Comparison of ENCODE assay signal across 18 cellular contexts in the genomic region with DNA sequence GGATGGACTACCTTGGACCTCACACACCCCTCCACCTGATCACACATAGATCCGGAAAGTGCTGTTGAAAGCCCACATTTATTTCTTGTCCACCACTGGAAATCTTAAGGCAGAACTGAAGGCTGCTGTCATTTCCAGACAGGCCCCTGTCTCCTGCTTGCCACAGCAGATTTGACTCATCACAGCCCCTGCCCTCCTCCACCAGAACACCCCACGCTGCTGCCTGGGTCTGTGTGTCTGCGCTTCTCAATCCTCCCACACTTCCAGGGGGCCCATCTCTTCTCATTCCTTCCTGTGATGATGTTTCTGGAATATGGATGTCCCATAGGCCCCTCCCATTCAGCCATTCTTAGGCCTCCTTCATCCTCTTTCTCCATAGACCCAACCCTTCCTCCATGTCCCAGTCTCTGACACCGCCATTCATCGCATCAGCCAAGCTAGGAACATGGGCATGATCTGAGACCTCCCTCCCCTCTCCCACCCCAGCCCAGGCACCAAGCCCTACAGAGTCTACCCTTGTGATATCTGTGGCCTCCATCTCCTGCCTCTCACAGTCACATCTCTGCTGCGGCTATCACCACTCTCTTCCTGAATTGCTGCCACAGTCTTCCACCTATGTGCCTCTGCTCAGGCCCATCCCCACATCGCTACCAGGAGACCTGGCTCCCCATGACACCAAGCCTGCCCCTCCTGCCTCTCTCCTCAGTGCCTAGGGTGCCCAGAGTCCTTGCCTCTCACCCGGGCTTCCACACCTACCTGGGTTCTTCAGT.
"Had no signal": no experiment of that assay in that cellular context is flagged by ENCODE, and none has a peak within 500 bp of the region (broad histone marks: within the 10 kb centered on the region; RNA-seq: fewer than 3 reads in every experiment).

No MANE protein-coding gene starts in this region.

- H3K9me2 ChIP-seq: SK-N-SH had no signal

- H3K27me3 ChIP-seq: ascending aorta, gastroesophageal sphincter, hepatocyte, sigmoid colon, uterus had no signal

- H3K79me2 ChIP-seq: hepatocyte had no signal

- H3K4me2 ChIP-seq: hepatocyte, SK-N-SH had no signal

- H3K36me3 ChIP-seq: ascending aorta, cardiac muscle cell, gastroesophageal sphincter, lower lobe of right lung, sigmoid colon, uterus had no signal

- H3K27me3 Mint-ChIP-seq: activated B cell treated with CpG ODN at 0.5 μM for 24 hours; naive thymus-derived CD8-positive, alpha-beta T cell; T-helper 17 cell had no signal

- H3K27ac ChIP-seq: ascending aorta, cardiac muscle cell, gastroesophageal sphincter, hepatocyte, lower lobe of right lung, sigmoid colon, uterus had no signal

- H2AFZ ChIP-seq: hepatocyte had no signal

- H3K4me3 Mint-ChIP-seq: activated B cell treated with CpG ODN at 0.5 μM for 24 hours; activated CD8-positive, alpha-beta memory T cell treated with anti-CD3 and anti-CD28 coated beads, Interleukin-2, amount 10 ng/mL, durations not matched to agents 7 days and 5 days; activated naive CD8-positive, alpha-beta T cell treated with anti-CD3 and anti-CD28 coated beads, Interleukin-2, amount 10 ng/mL, durations not matched to agents 7 days and 5 days; activated T-cell treated with anti-CD3 and anti-CD28 coated beads, Interleukin-2, amount 50 U/mL, for 4 hours; naive thymus-derived CD8-positive, alpha-beta T cell; T-helper 17 cell had no signal

- H3K27ac Mint-ChIP-seq: activated B cell treated with CpG ODN at 0.5 μM for 24 hours; activated CD8-positive, alpha-beta memory T cell treated with anti-CD3 and anti-CD28 coated beads, Interleukin-2, amount 10 ng/mL, durations not matched to agents 7 days and 5 days; activated naive CD8-positive, alpha-beta T cell treated with anti-CD3 and anti-CD28 coated beads, Interleukin-2, amount 10 ng/mL, durations not matched to agents 7 days and 5 days; naive thymus-derived CD8-positive, alpha-beta T cell; T-helper 17 cell had no signal

- H3K36me3 Mint-ChIP-seq: activated CD8-positive, alpha-beta memory T cell treated with anti-CD3 and anti-CD28 coated beads, Interleukin-2, amount 10 ng/mL, durations not matched to agents 7 days and 5 days had no signal

- ATAC-seq: activated CD8-positive, alpha-beta memory T cell treated with anti-CD3 and anti-CD28 coated beads, Interleukin-2, amount 10 ng/mL, durations not matched to agents 7 days and 5 days; activated T-cell treated with anti-CD3 and anti-CD28 coated beads, Interleukin-2, amount 50 U/mL, for 4 hours; gastroesophageal sphincter; lower lobe of right lung; naive thymus-derived CD8-positive, alpha-beta T cell; T-helper 17 cell had no signal

- H3K4me3 ChIP-seq: ascending aorta, cardiac muscle cell, gastroesophageal sphincter, hepatocyte, lower lobe of right lung, sigmoid colon, uterus had no signal

- H3K9me3 ChIP-seq: ascending aorta, gastroesophageal sphincter, lower lobe of right lung, sigmoid colon, SK-N-SH, uterus had no signal

- H3K9ac ChIP-seq: SK-N-SH had no signal

- H3K9me3 Mint-ChIP-seq: activated B cell treated with CpG ODN at 0.5 μM for 24 hours; activated naive CD8-positive, alpha-beta T cell treated with anti-CD3 and anti-CD28 coated beads, Interleukin-2, amount 10 ng/mL, durations not matched to agents 7 days and 5 days; activated T-cell treated with anti-CD3 and anti-CD28 coated beads, Interleukin-2, amount 50 U/mL, for 4 hours; naive thymus-derived CD8-positive, alpha-beta T cell had no signal

- DNase-seq: activated B cell treated with CpG ODN at 0.5 μM for 24 hours; activated CD4-positive, alpha-beta T cell treated with anti-CD3 and anti-CD28 coated beads, Interleukin-2, amount 50 U/mL, for 1 hour; activated CD8-positive, alpha-beta memory T cell treated with anti-CD3 and anti-CD28 coated beads, Interleukin-2, amount 10 ng/mL, durations not matched to agents 7 days and 5 days; activated naive CD8-positive, alpha-beta T cell treated with anti-CD3 and anti-CD28 coated beads, Interleukin-2, amount 10 ng/mL, durations not matched to agents 7 days and 5 days; activated T-cell treated with anti-CD3 and anti-CD28 coated beads, Interleukin-2, amount 50 U/mL, for 4 hours; effector CD4-positive, alpha-beta T cell; kidney glomerular epithelial cell; lower lobe of right lung; naive thymus-derived CD8-positive, alpha-beta T cell; sigmoid colon; SK-N-SH; stimulated activated CD4-positive, alpha-beta T cell treated with anti-CD3 and anti-CD28 coated beads, Interleukin-12 subunit alpha, Interleukin-12 subunit beta, amount 100 ng/mL, for 4 hours; T-helper 17 cell; uterus had no signal
